In genomic region chr20:41334452-41335421, GRCh38 we compare ENCODE assay signal across 18 cellular contexts. TPM values are rescaled to one million over a fixed set of nuclear protein-coding genes. Genes with fewer than 3 reads are reported as not detected.
A peak's percentile ranks its signal among the peaks of the same experiment; 100 is the strongest.
DNase-seq lines count a peak whose midpoint lies in the region; ATAC-seq, FAIRE-seq and TF ChIP-seq lines count a peak whose summit lies in the region.
"Had no signal": no experiment of that assay in that cellular context is flagged by ENCODE, and none has a peak within 500 bp of the region (broad histone marks: within the 10 kb centered on the region; RNA-seq: fewer than 3 reads in every experiment).

No MANE protein-coding gene starts in this region.

- 69 to 73% methylated on average over 15 of the region's 15 CpGs for WGBS in pancreas, 2 donors

- no peak overlapping the region for H3K4me3 ChIP-seq in left ventricle myocardium inferior
- H3K4me3 ChIP-seq in pancreas, result no peak overlapping the region
- H3K4me3 ChIP-seq: colonic mucosa had no signal

- peak in 1 of 4 donors; percentile 38 for ATAC-seq in pancreas
- ATAC-seq: activated CD8-positive, alpha-beta T cell treated with anti-CD3 and anti-CD28 coated beads, Interleukin-2, amount 10 ng/mL, durations not matched to agents 7 days and 5 days had no signal

- H3K27me3 ChIP-seq in left ventricle myocardium inferior (ENCODE audit: low read depth) (no peaks in the 10 kb centered on the region), pancreas (no peaks in the 10 kb centered on the region)
- H3K27me3 ChIP-seq: colonic mucosa had no signal

- peaks cover 27% of the 10 kb centered on the region for H3K4me1 ChIP-seq in left ventricle myocardium inferior
- peaks cover 0 to under 1% (median 0%) of the 10 kb centered on the region in 3 donors for H3K4me1 ChIP-seq in pancreas
- H3K4me1 ChIP-seq: colonic mucosa had no signal

- H3K27ac ChIP-seq in left ventricle myocardium inferior (replicated peaks) (peak overlapping the region; percentile 60), pancreas (peak overlapping the region in 3 of 4 donors; percentile 11 to 28 (median 13))
- H3K27ac ChIP-seq: colonic mucosa had no signal

- H3K36me3 ChIP-seq in left ventricle myocardium inferior, result no peaks in the 10 kb centered on the region
- no peaks in the 10 kb centered on the region for H3K36me3 ChIP-seq in pancreas
- H3K36me3 ChIP-seq: colonic mucosa had no signal

- TF ChIP-seq POLR2A in GM12891 (IDR thresholded peaks at IDR 0.05; ENCODE audit: low read depth, low read length), result no peak

- FAIRE-seq in pancreas (lab: Jason Lieb, UNC), result no peak
- no peak for FAIRE-seq in GM12891 (lab: Jason Lieb, UNC)
- FAIRE-seq: H54 had no signal

- intact Hi-C loops in left ventricle myocardium inferior (cut with micrococcal nuclease) (loop anchor here (5.0 kb wide), 1 partner anchor 162 kb away; no protein-coding TSS in a partner anchor), pancreas (cut with DNase I) (loop anchor here in 1 of 3 donors (5.0 to 10.0 kb wide), 2 partner anchors 100 to 162 kb away; no protein-coding TSS in a partner anchor)

- in situ Hi-C loops in ACHN (cut with HindIII; ENCODE audit: low pct_ligation_motif_present, low pct_unique_long_range_greater_than_20kb, low sequenced_read_pairs), result no loop called here

- DNase-seq in ACHN (peak; percentile 33), SK-N-DZ (ENCODE audit: low spot score) (peak; percentile 14), left ventricle myocardium inferior (no peak), pancreas (no peak), NCI-H146 treated with DMSO at 0.1 percent for 48 hours (lab: John Stamatoyannopoulos, UW; ENCODE audit: unreplicated experiment) (no peak), NCI-H146 (lab: John Stamatoyannopoulos, UW) (no peak), DMS53 treated with DMSO at 0.1 percent for 48 hours (lab: John Stamatoyannopoulos, UW; ENCODE audit: unreplicated experiment) (no peak), GM12891 (ENCODE audit: insufficient read length, low spot score) (no peak)
- DNase-seq: activated CD8-positive, alpha-beta T cell treated with anti-CD3 and anti-CD28 coated beads, Interleukin-2, amount 10 ng/mL, durations not matched to agents 7 days and 5 days; colonic mucosa; foreskin melanocyte; KG1; naive B cell; NCI-H1436; retina; stimulated activated CD4-positive, alpha-beta T cell treated with anti-CD3 and anti-CD28 coated beads, Interleukin-4, amount 100 ng/mL, for 1 hour had no signal

- no peak for TF ChIP-seq CTCF in left ventricle myocardium inferior (IDR thresholded peaks at IDR 0.05; ENCODE audit: borderline replicate concordance)
- TF ChIP-seq CTCF in pancreas (IDR thresholded peaks at IDR 0.05), result no peak

- no peaks in the 10 kb centered on the region for H3K9me3 ChIP-seq in left ventricle myocardium inferior (replicated peaks)
- H3K9me3 ChIP-seq in pancreas, result no peaks in the 10 kb centered on the region
- H3K9me3 ChIP-seq: colonic mucosa had no signal

TF ChIP-seq in GM12891, 5 proteins besides CTCF, POLR2A, EP300 and RAD21:
- TF ChIP-seq TAF1 (IDR thresholded peaks at IDR 0.05; ENCODE audit: low read depth, low read length) (no peak), POLR2AphosphoS5 (IDR thresholded peaks at IDR 0.05; ENCODE audit: low read depth, low read length) (no peak), PAX5 (IDR thresholded peaks at IDR 0.05; ENCODE audit: insufficient read depth, low read length, severe bottlenecking) (no peak), SPI1 (IDR thresholded peaks at IDR 0.05; ENCODE audit: low read depth, low read length) (no peak), POU2F2 (IDR thresholded peaks at IDR 0.05; ENCODE audit: low read depth, low read length) (no peak)

RNA-seq across cellular contexts. Expression of gene LPIN3, which starts 5.9 kb away (rescaled TPM):
- 5.7 and 13.0 TPM in 2 replicates for polyA plus RNA-seq in SK-N-DZ (2014; cell fraction: cytosol; rRNA removed)
- 77.5 and 88.7 TPM in 2 replicates for polyA plus RNA-seq in SK-N-DZ (2014; cell fraction: nucleus; rRNA removed)
- total RNA-seq in left ventricle myocardium inferior, result 19.9 TPM
- total RNA-seq in pancreas, result 10 to 100 TPM in 1 of 6 donors, 1 to 10 TPM in 5; 3.9 to 17.6 (median 7.5) TPM
- 10 to 100 TPM; 31.5 to 47.5 TPM for polyA plus RNA-seq in pancreas
- polyA plus RNA-seq in GM12891 (2012; ENCODE audit: low read depth, missing spikeins), result 0.58 TPM

RNA-seq across cellular contexts. Expression of gene ZHX3, which starts 17.2 kb away (rescaled TPM):
- 8.2 and 11.6 TPM in 2 replicates for polyA plus RNA-seq in SK-N-DZ (2014; cell fraction: cytosol; rRNA removed)
- polyA plus RNA-seq in SK-N-DZ (2014; cell fraction: nucleus; rRNA removed), result 7.9 and 10.0 TPM in 2 replicates
- 34.6 TPM for total RNA-seq in left ventricle myocardium inferior
- 10 to 100 TPM; 10.9 to 17.3 (median 13.9) TPM for total RNA-seq in pancreas
- 1 to 10 TPM; 7.9 to 8.2 TPM for polyA plus RNA-seq in pancreas
- polyA plus RNA-seq in GM12891 (2012; ENCODE audit: low read depth, missing spikeins), result 3.0 TPM

RNA-seq across cellular contexts. Expression of gene EMILIN3, which starts 31.9 kb away (rescaled TPM):
- polyA plus RNA-seq in SK-N-DZ (2014; cell fraction: cytosol; rRNA removed), result 22.8 and 24.6 TPM in 2 replicates
- polyA plus RNA-seq in SK-N-DZ (2014; cell fraction: nucleus; rRNA removed), result 14.5 and 16.7 TPM in 2 replicates
- 4.2 TPM for total RNA-seq in left ventricle myocardium inferior
- under 1 TPM in 3 of 6 donors, not detected in 3; 0.04 to 0.06 (median 0.06) TPM for total RNA-seq in pancreas
- polyA plus RNA-seq in pancreas, result under 1 TPM; 0.23 to 0.33 TPM
- polyA plus RNA-seq in GM12891 (2012; ENCODE audit: low read depth, missing spikeins), result not detected
- total RNA-seq: activated CD8-positive, alpha-beta T cell treated with anti-CD3 and anti-CD28 coated beads, Interleukin-2, amount 10 ng/mL, durations not matched to agents 7 days and 5 days; activated T-helper 2 cell treated with anti-CD3 and anti-CD28 coated beads, Interferon-gamma antibody, Interleukin-2, Interleukin-4, amounts not matched to agents 10 μg/mL and 5 μg/mL and 100 μg/mL, durations not matched to agents 14 hours and 24 hours and 36 hours had no signal

Comparison
In these comparisons a context has a peak if more than half of its experiments do, and no peak if none do; other contexts are left out.
1. DNase-seq: peak in ACHN (single experiment) and SK-N-DZ (single experiment); none in left ventricle myocardium inferior (single experiment), pancreas (0 of 6), NCI-H146 treated with DMSO at 0.1 percent for 48 hours (single experiment), NCI-H146 (single experiment), DMS53 treated with DMSO at 0.1 percent for 48 hours (single experiment) and GM12891 (single experiment).